23 cellular contexts compared by ENCODE assay signal in genomic region chr6:133183691-133184090, GRCh38.
"Had no signal": no experiment of that assay in that cellular context is flagged by ENCODE, and none has a peak within 500 bp of the region (broad histone marks: within the 10 kb centered on the region; RNA-seq: fewer than 3 reads in every experiment).

No MANE protein-coding gene starts in this region.

- H3K36me3 ChIP-seq: colonic mucosa, esophagus squamous epithelium, gastrocnemius medialis, heart right ventricle, left lung, lower lobe of right lung had no signal

- H3K27ac ChIP-seq: colonic mucosa, epithelial cell of prostate, esophagus squamous epithelium, gastrocnemius medialis, heart right ventricle, left lung, lower lobe of right lung had no signal

- DNase-seq: colonic mucosa; cortex of kidney; effector CD8-positive, alpha-beta T cell; effector memory CD8-positive, alpha-beta T cell; endodermal cell; erythroblast; esophagus squamous epithelium; foreskin fibroblast; foreskin melanocyte; gastrocnemius medialis; glutamatergic neuron; head of caudate nucleus; heart right ventricle; hippocampal formation; left cardiac atrium; left lung; left ventricle myocardium superior; lower lobe of right lung; mesenchymal stem cell; mucosa of descending colon; naive B cell had no signal

- H3K27me3 ChIP-seq: colonic mucosa, esophagus squamous epithelium, gastrocnemius medialis, heart right ventricle, left lung had no signal

- H3K4me3 ChIP-seq: colonic mucosa, esophagus squamous epithelium, gastrocnemius medialis, heart right ventricle, left lung, lower lobe of right lung, mucosa of descending colon had no signal

- H3K4me1 ChIP-seq: colonic mucosa, esophagus squamous epithelium, gastrocnemius medialis, heart right ventricle, left lung, lower lobe of right lung had no signal

- ATAC-seq: effector memory CD8-positive, alpha-beta T cell; esophagus mucosa; gastrocnemius medialis; heart right ventricle; left cardiac atrium; left lung; left ventricle myocardium superior; lower lobe of right lung; mucosa of descending colon had no signal

- H3K9me3 ChIP-seq: colonic mucosa, esophagus squamous epithelium, gastrocnemius medialis, left lung, lower lobe of right lung, mucosa of descending colon had no signal
